8 cellular contexts compared by ENCODE assay signal in the genomic region with DNA sequence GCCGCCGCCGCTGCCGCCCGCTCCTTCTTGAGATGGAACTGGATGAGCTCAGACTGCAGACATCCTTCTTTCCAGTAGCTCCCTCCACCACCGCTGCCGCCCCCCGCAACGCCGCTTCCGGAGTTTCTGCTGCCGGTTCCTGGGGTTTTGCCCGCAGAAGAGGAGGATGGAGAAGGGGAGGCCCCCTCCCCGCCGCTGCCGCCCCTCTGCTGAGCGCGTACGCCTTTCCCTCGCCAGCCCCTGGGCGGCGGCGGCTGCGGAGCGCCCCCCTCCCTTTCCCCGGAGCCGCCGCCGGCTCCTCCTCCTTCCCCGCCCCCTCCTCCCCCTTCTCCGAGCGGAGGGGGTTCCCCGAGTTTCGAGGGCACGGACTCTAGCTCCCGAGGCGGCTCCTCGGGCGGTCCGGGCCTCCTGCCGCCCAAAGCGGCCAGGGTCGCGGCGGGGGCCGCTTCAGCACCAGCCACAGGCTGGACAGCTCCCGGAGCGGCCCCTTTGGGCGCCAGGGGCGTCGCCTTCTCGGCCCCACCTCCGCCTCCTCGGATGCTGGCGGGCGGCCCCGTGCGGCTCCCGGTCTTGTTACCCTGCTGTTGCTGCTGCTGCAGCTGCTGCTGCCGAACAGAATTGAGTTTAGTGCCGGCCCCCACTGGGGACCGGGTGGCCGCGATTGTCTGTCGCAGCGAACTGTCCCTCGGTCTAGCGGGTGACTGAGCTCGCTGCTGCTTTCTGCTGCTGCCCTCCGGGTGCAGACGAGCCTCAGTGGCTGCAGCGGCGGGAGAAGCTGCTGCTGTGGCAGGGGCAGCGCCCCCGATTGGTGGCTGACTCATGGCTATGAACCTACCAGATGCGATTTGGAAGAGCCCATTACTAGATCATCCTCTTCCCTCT. TPM values are rescaled to one million over a fixed set of nuclear protein-coding genes. Genes with fewer than 3 reads are reported as not detected.
DNase-seq lines count a peak whose midpoint lies in the region; ATAC-seq and TF ChIP-seq lines count a peak whose summit lies in the region.

No MANE protein-coding gene starts in this region.

- CTCF ChIA-PET in activated CD4-positive, alpha-beta memory T cell treated with anti-CD3 and anti-CD28 coated beads, Interleukin-2, amount 10 ng/mL, durations not matched to agents 7 days and 5 days (lab: Charles Lee), result interaction anchor here (0.6 to 8.8 kb wide), 47 partner anchors 8 to 1873 kb away, joined by 3 to 128 read pairs (median 6); partner anchors contain the start of genes KIAA0408 and RNF146

- POLR2A ChIA-PET in activated CD4-positive, alpha-beta memory T cell treated with anti-CD3 and anti-CD28 coated beads, Interleukin-2, amount 10 ng/mL, durations not matched to agents 7 days and 5 days (lab: Charles Lee), result interaction anchor here (0.6 to 6.1 kb wide), 15 partner anchors 12 to 1726 kb away, joined by 3 to 69 read pairs (median 5); partner anchors contain the start of genes ECHDC1, NCOA7 and RNF146

- peaks cover 18% of the 10 kb centered on the region for H3K36me3 Mint-ChIP-seq in activated CD4-positive, alpha-beta memory T cell treated with anti-CD3 and anti-CD28 coated beads, Interleukin-2, amount 10 ng/mL, durations not matched to agents 7 days and 5 days (ENCODE audit: low read depth)
- H3K36me3 Mint-ChIP-seq in memory B cell, result no peaks in the 10 kb centered on the region

- peaks cover 2% of the 10 kb centered on the region for H3K27me3 Mint-ChIP-seq in activated CD4-positive, alpha-beta memory T cell treated with anti-CD3 and anti-CD28 coated beads, Interleukin-2, amount 10 ng/mL, durations not matched to agents 7 days and 5 days
- peaks cover 6% of the 10 kb centered on the region for H3K27me3 Mint-ChIP-seq in memory B cell

- H3K4me3 Mint-ChIP-seq in activated CD4-positive, alpha-beta memory T cell treated with anti-CD3 and anti-CD28 coated beads, Interleukin-2, amount 10 ng/mL, durations not matched to agents 7 days and 5 days, result peak overlapping the region; percentile 85
- H3K4me3 Mint-ChIP-seq in memory B cell, result peak overlapping the region; percentile 82

- peaks cover 50% of the 10 kb centered on the region for H3K4me1 Mint-ChIP-seq in activated CD4-positive, alpha-beta memory T cell treated with anti-CD3 and anti-CD28 coated beads, Interleukin-2, amount 10 ng/mL, durations not matched to agents 7 days and 5 days
- peaks cover 20% of the 10 kb centered on the region for H3K4me1 Mint-ChIP-seq in memory B cell

- no peak for TF ChIP-seq CTCF in AG09309 (IDR thresholded peaks at IDR 0.05; ENCODE audit: control insufficient read depth, insufficient read depth, low read depth, low read length, missing control alignments)

- DNase-seq in AG09309 (ENCODE audit: low read depth) (no peak), NCI-H345 (lab: John Stamatoyannopoulos, UW) (peak; percentile 86), memory B cell (ENCODE audit: low spot score in 2 of 2) (peak; percentile 62 to 71)
- DNase-seq in activated CD4-positive, alpha-beta memory T cell treated with anti-CD3 and anti-CD28 coated beads, Interleukin-2, amount 10 ng/mL, durations not matched to agents 7 days and 5 days, result peak; percentile 78
- DNase-seq in effector CD8-positive, alpha-beta T cell (lab: John Stamatoyannopoulos, UW), result peak; percentile 51
- peak; percentile 29 for DNase-seq in stimulated activated CD8-positive, alpha-beta memory T cell treated with anti-CD3 and anti-CD28 coated beads, Interleukin-15, amount 100 ng/mL, for 24 hours (ENCODE audit: low read depth)

- peak overlapping the region; percentile 88 for H3K4me3 ChIP-seq in AG09309 (ENCODE audit: control insufficient read depth, low read depth, low read length)

- peak overlapping the region; percentile 83 for H3K27ac Mint-ChIP-seq in activated CD4-positive, alpha-beta memory T cell treated with anti-CD3 and anti-CD28 coated beads, Interleukin-2, amount 10 ng/mL, durations not matched to agents 7 days and 5 days
- H3K27ac Mint-ChIP-seq in memory B cell, result no peak overlapping the region

- no peaks in the 10 kb centered on the region for H3K9me3 Mint-ChIP-seq in activated CD4-positive, alpha-beta memory T cell treated with anti-CD3 and anti-CD28 coated beads, Interleukin-2, amount 10 ng/mL, durations not matched to agents 7 days and 5 days
- no peaks in the 10 kb centered on the region for H3K9me3 Mint-ChIP-seq in memory B cell

- TF ChIP-seq POLR2A in GM18951 (IDR thresholded peaks at IDR 0.05; ENCODE audit: extremely low read depth, insufficient read depth, insufficient read length), result peak; percentile 28

- ATAC-seq in HG03135 (IDR thresholded peaks at IDR 0.05; ENCODE audit: unreplicated experiment), result peak; percentile 73
- peak; percentile 75 for ATAC-seq in memory B cell (ENCODE audit: low read depth)

- in situ Hi-C loops in GM18951 (cut with MboI; ENCODE audit: low sequenced_read_pairs, unreplicated experiment), result no loop called here

RNA-seq across cellular contexts. Expression of gene KIAA0408, which starts 56.8 kb away (rescaled TPM):
- 10 to 100 TPM; 11.6 to 12.2 TPM for total RNA-seq in activated CD4-positive, alpha-beta memory T cell treated with anti-CD3 and anti-CD28 coated beads, Interleukin-2, amount 10 ng/mL, durations not matched to agents 7 days and 5 days
